8 cellular contexts compared by ENCODE assay signal in genomic region chr13:30616927-30617314, GRCh38. TPM values are rescaled to one million over a fixed set of nuclear protein-coding genes. Genes with fewer than 3 reads are reported as not detected.
A peak's percentile ranks its signal among the peaks of the same experiment; 100 is the strongest.
DNase-seq lines count a peak whose midpoint lies in the region; ATAC-seq, FAIRE-seq and TF ChIP-seq lines count a peak whose summit lies in the region.

No MANE protein-coding gene starts in this region.

- peak overlapping the region; percentile 81 to 96 (median 88) for H3K4me2 ChIP-seq in BLaER1 treated with 17β-estradiol and CSF1 and Interleukin-3, amounts not matched to agents 10 nM and 100 nM
- peak overlapping the region; percentile 12 for H3K4me2 ChIP-seq in mesendoderm (ENCODE audit: low read length)

- H2BK120ac ChIP-seq in mesendoderm (ENCODE audit: low read depth, low read length), result peak overlapping the region; percentile 17

- no peak overlapping the region for H2BK15ac ChIP-seq in mesendoderm (replicated peaks; ENCODE audit: low read depth)

- no peak overlapping the region for H2AK5ac ChIP-seq in mesendoderm (ENCODE audit: low read length)

- H4K5ac ChIP-seq in mesendoderm (ENCODE audit: low read length), result no peak overlapping the region

- no peaks in the 10 kb centered on the region for H3K9me3 ChIP-seq in BLaER1 treated with 17β-estradiol and CSF1 and Interleukin-3, amounts not matched to agents 10 nM and 100 nM (replicated peaks in 1 of 11)
- H3K9me3 ChIP-seq in thyroid gland, result no peaks in the 10 kb centered on the region

- no peak overlapping the region for H4K8ac ChIP-seq in mesendoderm (ENCODE audit: low read depth, low read length)

- WGBS in mesendoderm (ENCODE audit: extremely low coverage, insufficient coverage, low lambda C conversion rate), result no CpG with 5 or more reads among the region's 12 CpGs
- 0 to 2% methylated on average over 12 of the region's 12 CpGs for WGBS in thyroid gland, 2 donors

- H3K36me3 ChIP-seq in BLaER1 treated with 17β-estradiol and CSF1 and Interleukin-3, amounts not matched to agents 10 nM and 100 nM, result peaks cover 1 to 20% (median 4%) of the 10 kb centered on the region in 11 experiments; a peak in 18 of 22 replicates
- H3K36me3 ChIP-seq in mesendoderm (ENCODE audit: control insufficient read depth, insufficient read depth, low read length), result no peaks in the 10 kb centered on the region
- peaks cover 0 to under 1% of the 10 kb centered on the region in 2 donors for H3K36me3 ChIP-seq in thyroid gland

- ATAC-seq in GM18517 (IDR thresholded peaks at IDR 0.05; ENCODE audit: unreplicated experiment) (peak; percentile 27), HG03060 (IDR thresholded peaks at IDR 0.05; ENCODE audit: low read depth, unreplicated experiment) (peak; percentile 26)

- peaks cover 30 to 47% (median 36%) of the 10 kb centered on the region in 10 experiments for H3K4me1 ChIP-seq in BLaER1 treated with 17β-estradiol and CSF1 and Interleukin-3, amounts not matched to agents 10 nM and 100 nM
- peaks cover 4% of the 10 kb centered on the region for H3K4me1 ChIP-seq in mesendoderm (ENCODE audit: control insufficient read depth, low read depth, low read length)
- peaks cover 10 to 26% of the 10 kb centered on the region in 2 donors for H3K4me1 ChIP-seq in thyroid gland

- peak; percentile 27 for DNase-seq in NCI-H2107 (lab: John Stamatoyannopoulos, UW)
- peak; percentile 51 for DNase-seq in epidermal melanocyte (ENCODE audit: insufficient read length, low spot score)
- peak; percentile 95 for DNase-seq in mesendoderm
- DNase-seq in thyroid gland, result peak; percentile 69 to 73

- H3K9ac ChIP-seq in BLaER1 treated with 17β-estradiol and CSF1 and Interleukin-3, amounts not matched to agents 10 nM and 100 nM, result peak overlapping the region; percentile 91 to 100 (median 98)
- H3K9ac ChIP-seq in mesendoderm (ENCODE audit: low read length), result peak overlapping the region; percentile 75

- peak overlapping the region; percentile 64 for H3K4ac ChIP-seq in mesendoderm (ENCODE audit: low read depth, low read length)

- H2BK5ac ChIP-seq in mesendoderm (ENCODE audit: low read length), result peak overlapping the region; percentile 12

- H3K79me2 ChIP-seq in mesendoderm (ENCODE audit: control insufficient read depth, insufficient read depth, low read length), result peaks cover 34% of the 10 kb centered on the region

- peak overlapping the region; percentile 82 for H3K18ac ChIP-seq in mesendoderm (ENCODE audit: low read length)

- peak overlapping the region; percentile 81 for H3K56ac ChIP-seq in mesendoderm (ENCODE audit: low read length)

- intact Hi-C loops in thyroid gland (cut with DNase I), result loop anchor here (10.0 kb wide), 1 partner anchor 152 kb away; the partner anchor contains the start of gene HMGB1

- TF ChIP-seq POLR2A in thyroid gland (IDR thresholded peaks at IDR 0.05), result peak; percentile 71 to 90

- no peak overlapping the region for H3K23ac ChIP-seq in mesendoderm (ENCODE audit: low read length)

- peak; percentile 91 for FAIRE-seq in TTC549 (lab: Jason Lieb, UNC)

- H3K27me3 ChIP-seq in BLaER1 treated with 17β-estradiol and CSF1 and Interleukin-3, amounts not matched to agents 10 nM and 100 nM, result no peaks in the 10 kb centered on the region
- no peaks in the 10 kb centered on the region for H3K27me3 ChIP-seq in mesendoderm (ENCODE audit: insufficient read depth, low read length, poor library complexity)
- H3K27me3 ChIP-seq in thyroid gland, result no peaks in the 10 kb centered on the region

- peak overlapping the region; percentile 71 to 96 (median 85) for H3K4me3 ChIP-seq in BLaER1 treated with 17β-estradiol and CSF1 and Interleukin-3, amounts not matched to agents 10 nM and 100 nM
- peak overlapping the region; percentile 18 for H3K4me3 ChIP-seq in mesendoderm (ENCODE audit: low read length)
- peak overlapping the region; percentile 12 to 49 (median 29) for H3K4me3 ChIP-seq in thyroid gland (replicated peaks in 1 of 3)

- TF ChIP-seq CTCF in thyroid gland (IDR thresholded peaks at IDR 0.05), result peak in 1 of 6 experiments; percentile 3

- peaks cover 6% of the 10 kb centered on the region for H3K79me1 ChIP-seq in mesendoderm (ENCODE audit: low read length)

- H3K27ac ChIP-seq in BLaER1 treated with 17β-estradiol and CSF1 and Interleukin-3, amounts not matched to agents 10 nM and 100 nM, result peak overlapping the region; percentile 96 to 100 (median 98)
- H3K27ac ChIP-seq in mesendoderm (ENCODE audit: low read depth, low read length) (peak overlapping the region; percentile 99), thyroid gland (peak overlapping the region; percentile 99 to 100 (median 99))

- peaks cover 7 to 38% (median 29%) of the 10 kb centered on the region in 11 experiments; a peak in 18 of 22 replicates for H4K20me1 ChIP-seq in BLaER1 treated with 17β-estradiol and CSF1 and Interleukin-3, amounts not matched to agents 10 nM and 100 nM

RNA-seq across cellular contexts. Expression of gene USPL1, which starts 0.8 kb away (rescaled TPM):
- polyA plus RNA-seq in mesendoderm (2013, experiment 1 of 2), result 9.5 TPM
- polyA plus RNA-seq in mesendoderm (2013, experiment 2 of 2), result 9.7 TPM
- total RNA-seq in thyroid gland, result 10 to 100 TPM; 23.6 to 31.0 (median 27.5) TPM

Comparison
In these comparisons a context has a peak if more than half of its experiments do, and no peak if none do; other contexts are left out.
1. Peak in every context shown above with its lines: DNase-seq, ATAC-seq, H3K4me3 ChIP-seq and H3K27ac ChIP-seq.
2. H3K4me3 ChIP-seq: peak in every context shown above with its lines; median percentile 85 in BLaER1 treated with 17β-estradiol and CSF1 and Interleukin-3, amounts not matched to agents 10 nM and 100 nM; 29 in thyroid gland; 18 in mesendoderm.
3. DNase-seq: peak in every context shown above with its lines; median percentile 95 in mesendoderm; 71 in thyroid gland; 51 in epidermal melanocyte; 27 in NCI-H2107.